30 cellular contexts compared by ENCODE assay signal in genomic region chr14:20512139-20512905, GRCh38. TPM values are rescaled to one million over a fixed set of nuclear protein-coding genes. Genes with fewer than 3 reads are reported as not detected.
DNase-seq lines count a peak whose midpoint lies in the region; ATAC-seq, FAIRE-seq and TF ChIP-seq lines count a peak whose summit lies in the region.
"Had no signal": no experiment of that assay in that cellular context is flagged by ENCODE, and none has a peak within 500 bp of the region (broad histone marks: within the 10 kb centered on the region; RNA-seq: fewer than 3 reads in every experiment).

No MANE protein-coding gene starts in this region.

- H3K79me2 ChIP-seq in H9 (ENCODE audit: insufficient read depth, low read length) (no peaks in the 10 kb centered on the region), astrocyte (ENCODE audit: insufficient read depth, low read length) (no peaks in the 10 kb centered on the region), PC-9 (ENCODE audit: low read depth) (no peaks in the 10 kb centered on the region)

- H3K27ac Mint-ChIP-seq in H9 (no peak overlapping the region), astrocyte (ENCODE audit: unreplicated experiment) (peak overlapping the region; percentile 48)
- H3K27ac Mint-ChIP-seq in natural killer cell treated with Interleukin-12 subunit alpha and Interleukin-12 subunit beta and Interleukin-15 and Interleukin-18, amount 100 ng/mL, for 72 hours = no peak overlapping the region
- H3K27ac Mint-ChIP-seq: activated CD4-positive, alpha-beta T cell treated with anti-CD3 and anti-CD28 coated beads for 36 hours; activated CD8-positive, alpha-beta T cell treated with anti-CD3 and anti-CD28 coated beads, Interleukin-2, amount 10 ng/mL, durations not matched to agents 7 days and 5 days; brain; CD14-positive monocyte; type B pancreatic cell had no signal

- POLR2A ChIA-PET in PC-9 (lab: Charles Lee; ENCODE audit: unreplicated experiment) = no interaction called here

- peak overlapping the region; percentile 44 for H2AFZ ChIP-seq in H9 (ENCODE audit: low read length)
- H2AFZ ChIP-seq in astrocyte (ENCODE audit: low read depth, low read length) = no peak overlapping the region
- no peak overlapping the region; the same call in 1 of the 2 replicates for H2AFZ ChIP-seq in PC-9

- H3K36me3 Mint-ChIP-seq in H9 (ENCODE audit: insufficient read depth in 1 of 3, low read depth in 3 of 3) (no peaks in the 10 kb centered on the region), astrocyte (ENCODE audit: low read depth, unreplicated experiment) (no peaks in the 10 kb centered on the region)
- H3K36me3 Mint-ChIP-seq in natural killer cell treated with Interleukin-12 subunit alpha and Interleukin-12 subunit beta and Interleukin-15 and Interleukin-18, amount 100 ng/mL, for 72 hours = no peaks in the 10 kb centered on the region
- H3K36me3 Mint-ChIP-seq: brain, CD14-positive monocyte, type B pancreatic cell had no signal

- H3K9ac ChIP-seq in H9 (ENCODE audit: extremely low read depth, insufficient read length, low read length) = no peak overlapping the region
- no peak overlapping the region for H3K9ac ChIP-seq in astrocyte (ENCODE audit: low read length)

- peaks cover 0 to 2% of the 10 kb centered on the region in 2 experiments; a peak in 1 of 5 replicates for H3K9me3 Mint-ChIP-seq in H9
- H3K9me3 Mint-ChIP-seq in astrocyte (ENCODE audit: unreplicated experiment) = peaks cover 2% of the 10 kb centered on the region
- H3K9me3 Mint-ChIP-seq in natural killer cell treated with Interleukin-12 subunit alpha and Interleukin-12 subunit beta and Interleukin-15 and Interleukin-18, amount 100 ng/mL, for 72 hours = no peaks in the 10 kb centered on the region
- H3K9me3 Mint-ChIP-seq: CD14-positive monocyte, type B pancreatic cell had no signal

- no peaks in the 10 kb centered on the region for H3K27me3 Mint-ChIP-seq in H9 (ENCODE audit: low read depth)
- no peaks in the 10 kb centered on the region for H3K27me3 Mint-ChIP-seq in astrocyte (ENCODE audit: low read depth, unreplicated experiment)
- peaks cover 0 to 4% of the 10 kb centered on the region in 2 donors for H3K27me3 Mint-ChIP-seq in natural killer cell treated with Interleukin-12 subunit alpha and Interleukin-12 subunit beta and Interleukin-15 and Interleukin-18, amount 100 ng/mL, for 72 hours
- H3K27me3 Mint-ChIP-seq: activated CD4-positive, alpha-beta T cell treated with anti-CD3 and anti-CD28 coated beads for 36 hours had no signal

- H3K4me2 ChIP-seq in H9 (ENCODE audit: insufficient read depth, insufficient read length, low read length) (no peak overlapping the region), astrocyte (ENCODE audit: low read length) (no peak overlapping the region), PC-9 (no peak overlapping the region)

- no peak for DNase-seq in H9
- DNase-seq in astrocyte (ENCODE audit: low read depth) = no peak
- DNase-seq in foreskin keratinocyte = peak in 1 of 2 donors; percentile 18
- no peak for DNase-seq in cerebellum (ENCODE audit: low spot score)
- no peak for DNase-seq in natural killer cell treated with Interleukin-12 subunit alpha and Interleukin-12 subunit beta and Interleukin-15 and Interleukin-18, amount 100 ng/mL, for 72 hours (ENCODE audit: low spot score)
- no peak for DNase-seq in PC-9
- DNase-seq: activated CD4-positive, alpha-beta T cell treated with anti-CD3 and anti-CD28 coated beads for 36 hours; activated CD8-positive, alpha-beta T cell treated with anti-CD3 and anti-CD28 coated beads, Interleukin-2, amount 10 ng/mL, durations not matched to agents 7 days and 5 days; activated naive CD4-positive, alpha-beta T cell treated with anti-CD3 and anti-CD28 coated beads, Interleukin-2, amount 50 U/mL, for 16 hours; effector CD4-positive, alpha-beta T cell; erythroblast; GF-D8; heart right ventricle; lower lobe of right lung; NCI-H1417; NCI-H2029 treated with DMSO at 0.1 percent for 48 hours; NCI-H2227 treated with DMSO at 0.1 percent for 48 hours; NCI-H526; ovary; SHP77; stimulated activated naive CD4-positive, alpha-beta T cell; T-helper 2 cell had no signal

- no peaks in the 10 kb centered on the region for H3K9me2 ChIP-seq in PC-9 (ENCODE audit: insufficient read depth)

- H3K79me1 ChIP-seq in H9 (ENCODE audit: insufficient read depth, low read depth, low read length, poor library complexity, severe bottlenecking) = no peaks in the 10 kb centered on the region

- H3K27ac ChIP-seq in H9 (ENCODE audit: insufficient read length, low read depth, low read length) (no peak overlapping the region), astrocyte (ENCODE audit: low read depth, low read length) (no peak overlapping the region), foreskin keratinocyte (no peak overlapping the region), PC-9 (no peak overlapping the region)
- H3K27ac ChIP-seq: heart right ventricle, lower lobe of right lung, ovary had no signal

- no peak overlapping the region for H3K4ac ChIP-seq in H9 (ENCODE audit: low read depth, low read length)

- no peak overlapping the region for H2BK120ac ChIP-seq in H9 (ENCODE audit: low read depth, low read length, poor library complexity, severe bottlenecking)

- H3K9me3 ChIP-seq in H9 (ENCODE audit: control insufficient read depth, low read depth, low read length) (no peaks in the 10 kb centered on the region), astrocyte (ENCODE audit: insufficient read depth, low read depth, low read length) (no peaks in the 10 kb centered on the region), PC-9 (ENCODE audit: insufficient read depth, low read depth) (no peaks in the 10 kb centered on the region)
- H3K9me3 ChIP-seq: heart right ventricle, lower lobe of right lung, ovary had no signal

- no peak overlapping the region for H4K5ac ChIP-seq in H9 (ENCODE audit: insufficient read length, low read depth, low read length)

- no peak overlapping the region for H2AK5ac ChIP-seq in H9 (ENCODE audit: insufficient read length, low read length)

- H3K23ac ChIP-seq in H9 (ENCODE audit: insufficient read length, low read depth, low read length) = no peak overlapping the region

- no peak overlapping the region for H2BK20ac ChIP-seq in H9 (ENCODE audit: low read depth, low read length, poor library complexity, severe bottlenecking)

- no peak overlapping the region for H3K18ac ChIP-seq in H9 (ENCODE audit: insufficient read length, low read depth, low read length)

- intact Hi-C loops in PC-9 (cut with micrococcal nuclease; ENCODE audit: unreplicated experiment) = no loop called here

- H3K27me3 ChIP-seq in H9 (ENCODE audit: insufficient read depth, low read length) (no peaks in the 10 kb centered on the region), astrocyte (ENCODE audit: insufficient read depth, low read length) (no peaks in the 10 kb centered on the region), foreskin keratinocyte (peaks cover 5% of the 10 kb centered on the region), PC-9 (ENCODE audit: insufficient read depth, low read depth) (no peaks in the 10 kb centered on the region)
- H3K27me3 ChIP-seq: ovary had no signal

- BruUV-seq in PC-9 (replicated peaks; lab: Mats Ljungman, UMichigan) = no TSS peak

- H2BK5ac ChIP-seq in H9 (ENCODE audit: insufficient read length, low read length) = no peak overlapping the region

- H3K4me3 Mint-ChIP-seq in H9 (no peak overlapping the region), astrocyte (ENCODE audit: unreplicated experiment) (peak overlapping the region; percentile 2)
- no peak overlapping the region for H3K4me3 Mint-ChIP-seq in natural killer cell treated with Interleukin-12 subunit alpha and Interleukin-12 subunit beta and Interleukin-15 and Interleukin-18, amount 100 ng/mL, for 72 hours
- H3K4me3 Mint-ChIP-seq: activated CD4-positive, alpha-beta T cell treated with anti-CD3 and anti-CD28 coated beads for 36 hours; activated CD8-positive, alpha-beta T cell treated with anti-CD3 and anti-CD28 coated beads, Interleukin-2, amount 10 ng/mL, durations not matched to agents 7 days and 5 days; brain; CD14-positive monocyte; type B pancreatic cell had no signal

- H3K14ac ChIP-seq in H9 (ENCODE audit: insufficient read depth, low read length) = no peak overlapping the region

- no peak overlapping the region for H4K8ac ChIP-seq in H9 (replicated peaks; ENCODE audit: insufficient read length, low read depth, low read length)

- H3T11ph ChIP-seq in H9 (ENCODE audit: low read length) = no peak overlapping the region

- H3K4me3 ChIP-seq in astrocyte (ENCODE audit: insufficient read depth, low read depth, low read length) (no peak overlapping the region), PC-9 (no peak overlapping the region)
- H3K4me3 ChIP-seq: heart right ventricle, lower lobe of right lung, ovary had no signal

- H2BK15ac ChIP-seq in H9 (ENCODE audit: low read depth, low read length) = no peak overlapping the region

- peak; percentile 27 for ATAC-seq in foreskin keratinocyte
- ATAC-seq in natural killer cell treated with Interleukin-12 subunit alpha and Interleukin-12 subunit beta and Interleukin-15 and Interleukin-18, amount 100 ng/mL, for 72 hours = no peak
- no peak for ATAC-seq in HG02763 (IDR thresholded peaks at IDR 0.05; ENCODE audit: unreplicated experiment)
- ATAC-seq: activated CD4-positive, alpha-beta T cell treated with anti-CD3 and anti-CD28 coated beads for 36 hours; activated CD8-positive, alpha-beta T cell treated with anti-CD3 and anti-CD28 coated beads, Interleukin-2, amount 10 ng/mL, durations not matched to agents 7 days and 5 days; heart right ventricle; lower lobe of right lung had no signal

- TF ChIP-seq CTCF in H9 (conservative IDR thresholded peaks at IDR 0.05) (no peak), astrocyte (IDR thresholded peaks at IDR 0.05; ENCODE audit: insufficient read depth, low read depth, low read length) (no peak), foreskin keratinocyte (conservative IDR thresholded peaks at IDR 0.05) (no peak), PC-9 (conservative IDR thresholded peaks at IDR 0.05) (no peak)

- no peak for FAIRE-seq in astrocyte (lab: Jason Lieb, UNC)

- H4K20me1 ChIP-seq in H9 (ENCODE audit: control insufficient read depth, insufficient read depth, insufficient read length) (no peaks in the 10 kb centered on the region), astrocyte (ENCODE audit: insufficient read depth, low read length) (no peaks in the 10 kb centered on the region), PC-9 (ENCODE audit: insufficient read depth) (no peaks in the 10 kb centered on the region)

- H3K4me1 ChIP-seq in H9 (ENCODE audit: insufficient read depth, low read length) (peaks cover 3% of the 10 kb centered on the region; the same call in 1 of the 2 replicates), astrocyte (ENCODE audit: insufficient read depth, low read length) (no peaks in the 10 kb centered on the region), foreskin keratinocyte (no peaks in the 10 kb centered on the region), PC-9 (replicated peaks; ENCODE audit: insufficient read depth) (no peaks in the 10 kb centered on the region; the same call in 1 of the 2 replicates)
- H3K4me1 ChIP-seq: lower lobe of right lung had no signal

- H3K36me3 ChIP-seq in astrocyte (ENCODE audit: insufficient read depth, low read length) (no peaks in the 10 kb centered on the region), PC-9 (ENCODE audit: low read depth) (no peaks in the 10 kb centered on the region)
- H3K36me3 ChIP-seq: heart right ventricle, lower lobe of right lung, ovary had no signal

- no peak overlapping the region for H2BK12ac ChIP-seq in H9 (ENCODE audit: insufficient read length, low read depth, low read length)

- no peaks in the 10 kb centered on the region for H3F3A ChIP-seq in PC-9 (ENCODE audit: insufficient read depth, low read depth)

- CTCF ChIA-PET in PC-9 (lab: Charles Lee) = no interaction called here

- no peak overlapping the region for H4K91ac ChIP-seq in H9 (ENCODE audit: insufficient read length, low read depth, low read length)

- H3K56ac ChIP-seq in H9 (ENCODE audit: insufficient read length, low read depth, low read length) = no peak overlapping the region

- no CpG with 5 or more reads among the region's 7 CpGs for WGBS in H9 (ENCODE audit: extremely low coverage, insufficient read length, low lambda C conversion rate)

- H3K4me1 Mint-ChIP-seq in H9 (peaks cover 10 to 13% of the 10 kb centered on the region in 2 experiments), astrocyte (ENCODE audit: low read depth, unreplicated experiment) (peaks cover 33% of the 10 kb centered on the region)
- H3K4me1 Mint-ChIP-seq in natural killer cell treated with Interleukin-12 subunit alpha and Interleukin-12 subunit beta and Interleukin-15 and Interleukin-18, amount 100 ng/mL, for 72 hours (ENCODE audit: low read depth in 2 of 2) = no peaks in the 10 kb centered on the region
- H3K4me1 Mint-ChIP-seq: activated CD4-positive, alpha-beta T cell treated with anti-CD3 and anti-CD28 coated beads for 36 hours; brain had no signal

- H3K23me2 ChIP-seq in H9 (ENCODE audit: insufficient read length, low read depth, low read length, poor library complexity, severe bottlenecking) = no peaks in the 10 kb centered on the region

RNA-seq across cellular contexts. Expression of gene RNASE10, which starts 7.0 kb away (rescaled TPM):
- total RNA-seq in H9 (2021) = 0.81 and 0.96 TPM in 2 replicates
- 0.34 and 0.43 TPM in 2 replicates for total RNA-seq in astrocyte
- total RNA-seq in foreskin keratinocyte = 0.11 and 0.31 TPM in 2 replicates
- polyA plus RNA-seq in foreskin keratinocyte = 0.07 and 0.12 TPM in 2 replicates
- total RNA-seq in cerebellum = not detected
- total RNA-seq in natural killer cell treated with Interleukin-12 subunit alpha and Interleukin-12 subunit beta and Interleukin-15 and Interleukin-18, amount 100 ng/mL, for 72 hours = under 1 TPM; 0.50 to 0.75 TPM
- total RNA-seq in PC-9 (2021) = 0.68 TPM in 1 of 2 replicates, not detected in the other
- total RNA-seq: kidney epithelial cell, skeletal muscle tissue had no signal
- polyA plus RNA-seq: CD14-positive monocyte, neural cell had no signal

RNA-seq across cellular contexts. Expression of gene PNP, which starts 43.1 kb away (rescaled TPM):
- total RNA-seq in H9 (2021) (83.9 and 87.5 TPM in 2 replicates), astrocyte (45.5 and 56.8 TPM in 2 replicates), foreskin keratinocyte (120 and 146 TPM in 2 replicates), cerebellum (9.8 TPM), PC-9 (2021) (23.5 and 26.9 TPM in 2 replicates)
- polyA plus RNA-seq in foreskin keratinocyte = 130 and 142 TPM in 2 replicates
- 100 to 1,000 TPM; 124 to 199 TPM for total RNA-seq in natural killer cell treated with Interleukin-12 subunit alpha and Interleukin-12 subunit beta and Interleukin-15 and Interleukin-18, amount 100 ng/mL, for 72 hours

RNA-seq across cellular contexts. Expression of gene RNASE9, which starts 48.5 kb away (rescaled TPM):
- total RNA-seq in H9 (2021) (not detected in 2 replicates), astrocyte (not detected in 2 replicates), foreskin keratinocyte (not detected in 2 replicates), cerebellum (not detected), PC-9 (2021) (not detected in 2 replicates)
- not detected in 2 replicates for polyA plus RNA-seq in foreskin keratinocyte
- total RNA-seq in natural killer cell treated with Interleukin-12 subunit alpha and Interleukin-12 subunit beta and Interleukin-15 and Interleukin-18, amount 100 ng/mL, for 72 hours = not detected
- total RNA-seq: activated CD4-positive, alpha-beta T cell treated with anti-CD3 and anti-CD28 coated beads for 36 hours; activated CD8-positive, alpha-beta T cell treated with anti-CD3 and anti-CD28 coated beads, Interleukin-2, amount 10 ng/mL, durations not matched to agents 7 days and 5 days; heart right ventricle; kidney epithelial cell; lower lobe of right lung; mucosa of gallbladder; ovary; skeletal muscle tissue had no signal
- polyA plus RNA-seq: CD14-positive monocyte, heart right ventricle, neural cell, ovary had no signal

RNA-seq across cellular contexts. Expression of gene PIP4P1, which starts 51.1 kb away (rescaled TPM):
- total RNA-seq in H9 (2021) = 38.5 and 41.6 TPM in 2 replicates
- 19.5 and 19.8 TPM in 2 replicates for total RNA-seq in astrocyte
- total RNA-seq in foreskin keratinocyte = 23.0 and 23.8 TPM in 2 replicates
- polyA plus RNA-seq in foreskin keratinocyte = 27.2 and 29.2 TPM in 2 replicates
- total RNA-seq in cerebellum = 17.1 TPM
- 10 to 100 TPM; 33.3 to 34.5 TPM for total RNA-seq in natural killer cell treated with Interleukin-12 subunit alpha and Interleukin-12 subunit beta and Interleukin-15 and Interleukin-18, amount 100 ng/mL, for 72 hours
- total RNA-seq in PC-9 (2021) = 20.1 and 22.2 TPM in 2 replicates

RNA-seq across cellular contexts. Expression of gene APEX1, which starts 57.3 kb away (rescaled TPM):
- total RNA-seq in H9 (2021) (340 and 348 TPM in 2 replicates), astrocyte (142 and 148 TPM in 2 replicates), foreskin keratinocyte (112 and 128 TPM in 2 replicates), cerebellum (33.4 TPM), PC-9 (2021) (107 and 113 TPM in 2 replicates)
- 207 and 226 TPM in 2 replicates for polyA plus RNA-seq in foreskin keratinocyte
- total RNA-seq in natural killer cell treated with Interleukin-12 subunit alpha and Interleukin-12 subunit beta and Interleukin-15 and Interleukin-18, amount 100 ng/mL, for 72 hours = 100 to 1,000 TPM; 130 to 151 TPM
